ENCODE assay signal across 8 cellular contexts in genomic region chr7:116173051-116174028, GRCh38. TPM values are rescaled to one million over a fixed set of nuclear protein-coding genes. Genes with fewer than 3 reads are reported as not detected.
A peak's percentile ranks its signal among the peaks of the same experiment; 100 is the strongest.
DNase-seq lines count a peak whose midpoint lies in the region; ATAC-seq, FAIRE-seq and TF ChIP-seq lines count a peak whose summit lies in the region.

No MANE protein-coding gene starts in this region.

- H3K36me3 ChIP-seq in HAP-1 (replicated peaks) (no peaks in the 10 kb centered on the region), K562 (ENCODE audit: control insufficient read depth, insufficient read depth, low read length) (no peaks in the 10 kb centered on the region), upper lobe of left lung (no peaks in the 10 kb centered on the region)

- no peaks in the 10 kb centered on the region for H3K9me3 ChIP-seq in HAP-1
- no peaks in the 10 kb centered on the region for H3K9me3 ChIP-seq in K562 (replicated peaks; ENCODE audit: control insufficient read depth, insufficient read depth, low read depth, low read length)
- no peaks in the 10 kb centered on the region for H3K9me3 ChIP-seq in upper lobe of left lung

- peak; percentile 95 to 96 for TF ChIP-seq RAD21 in K562 (CRISPR knock-in tag; conservative IDR thresholded peaks at IDR 0.05 in 1 of 2, IDR thresholded peaks at IDR 0.05 in 1 of 2)

- H3K4me3 ChIP-seq in HAP-1 = no peak overlapping the region
- no peak overlapping the region for H3K4me3 ChIP-seq in K562
- H3K4me3 ChIP-seq in upper lobe of left lung = no peak overlapping the region

- H3K27me3 ChIP-seq in HAP-1 (ENCODE audit: low read depth) (no peaks in the 10 kb centered on the region; the same call in 1 of the 2 replicates), K562 (ENCODE audit: control insufficient read depth in 2 of 2, insufficient read depth in 2 of 2, low read length in 2 of 2) (no peaks in the 10 kb centered on the region), upper lobe of left lung (no peaks in the 10 kb centered on the region)

- BruUV-seq in K562 (replicated peaks; lab: Mats Ljungman, UMichigan) = no TSS peak

- in situ Hi-C loops in HAP-1 (cut with MboI; ENCODE audit: low sequenced_read_pairs) = loop anchor here (25.0 kb wide), 1 partner anchor 639 kb away; no protein-coding TSS in a partner anchor
- in situ Hi-C loops in K562 (cut with MboI) = loop anchor here (5.0 kb wide), 1 partner anchor 629 kb away; no protein-coding TSS in a partner anchor

- no peak overlapping the region for H3K27ac ChIP-seq in K562 (ENCODE audit: extremely low read depth, low read depth, low read length)
- no peak overlapping the region for H3K27ac ChIP-seq in upper lobe of left lung

- no peaks in the 10 kb centered on the region for H4K20me1 ChIP-seq in K562 (replicated peaks; ENCODE audit: control insufficient read depth, insufficient read depth, low read length)

- ATAC-seq in K562 (peak; percentile 79), upper lobe of left lung (ENCODE audit: low FRiP score in 2 of 2) (peak in 1 of 2 donors; percentile 76), GM21526 (IDR thresholded peaks at IDR 0.05; ENCODE audit: low FRiP score, unreplicated experiment) (no peak)

- no peak for TF ChIP-seq POLR2A in K562 (conservative IDR thresholded peaks at IDR 0.05)
- TF ChIP-seq POLR2A in upper lobe of left lung (IDR thresholded peaks at IDR 0.05) = no peak

- H3K79me2 ChIP-seq in K562 (ENCODE audit: control insufficient read depth, insufficient read depth, low read length) = no peaks in the 10 kb centered on the region

- FAIRE-seq in K562 (lab: Jason Lieb, UNC) (peak; percentile 19), islet of Langerhans (lab: Jason Lieb, UNC) (peak; percentile 96)

- DNase-seq in SIG-M5 treated with dmso at 0.1 percent for 504 hours (lab: John Stamatoyannopoulos, UW; ENCODE audit: unreplicated experiment) (peak; percentile 46), SIG-M5 (lab: John Stamatoyannopoulos, UW) (no peak), HAP-1 (ENCODE audit: low spot score in 2 of 2) (peak; percentile 12 to 66), NCI-H2227 treated with DMSO at 0.1 percent for 48 hours (lab: John Stamatoyannopoulos, UW) (peak; percentile 2), K562 (ENCODE audit: extremely low read depth in 1 of 4, low spot score in 3 of 4) (peak; percentile 36 to 72 (median 41)), upper lobe of left lung (no peak)

- POLR2A ChIA-PET in K562 (lab: Yijun Ruan, JAX) = no interaction called here

- H3K9me1 ChIP-seq in K562 (ENCODE audit: control insufficient read depth, insufficient read depth, low read length) = no peaks in the 10 kb centered on the region

- TF ChIP-seq CTCF in K562 (IDR thresholded peaks at IDR 0.05 in 2 of 3, conservative IDR thresholded peaks at IDR 0.05 in 1 of 3; ENCODE audit: insufficient read depth in 2 of 3, low read depth in 1 of 3, low read length in 3 of 3) = peak; percentile 48 to 89 (median 54); a peak in 5 of 6 replicates
- peak; percentile 46 to 74 (median 62) for TF ChIP-seq CTCF in upper lobe of left lung (IDR thresholded peaks at IDR 0.05)

- CTCF ChIA-PET in K562 (lab: Yijun Ruan, JAX; ENCODE audit: low intra/inter-chr PET ratio) = interaction anchor here (0.7 to 2.9 kb wide), 9 partner anchors 58 to 636 kb away, joined by 3 to 24 read pairs (median 5); no protein-coding TSS in a partner anchor

- H3K4me1 ChIP-seq in HAP-1 (no peaks in the 10 kb centered on the region), K562 (replicated peaks in 1 of 2; ENCODE audit: control insufficient read depth in 2 of 2, insufficient read depth in 2 of 2, low read length in 2 of 2) (no peaks in the 10 kb centered on the region), upper lobe of left lung (no peaks in the 10 kb centered on the region)

- intact Hi-C loops in K562 (cut with micrococcal nuclease) = loop anchor here (1.0 to 10.0 kb wide), 7 partner anchors 35 to 951 kb away; no protein-coding TSS in a partner anchor

- no peak overlapping the region for H2AFZ ChIP-seq in K562 (ENCODE audit: low read depth, low read length)

- TF ChIP-seq EP300 in K562 (IDR thresholded peaks at IDR 0.05; ENCODE audit: low read length) = no peak
- TF ChIP-seq EP300 in upper lobe of left lung (IDR thresholded peaks at IDR 0.05) = no peak

- no peak overlapping the region for H3K9ac ChIP-seq in K562 (ENCODE audit: insufficient read depth in 1 of 2, low read depth in 2 of 2, low read length in 2 of 2)

- H3K4me2 ChIP-seq in K562 (ENCODE audit: insufficient read depth, low read length) = no peak overlapping the region

- 4% methylated on average over 8 of the region's 8 CpGs for WGBS in K562 (ENCODE audit: insufficient coverage, low coverage, missing lambda C conversion rate)
- 58 to 59% methylated on average over 8 of the region's 8 CpGs for WGBS in upper lobe of left lung, 2 donors

TF ChIP-seq in K562, 482 proteins besides CTCF, POLR2A, EP300 and RAD21 (continues in another document):
- TF ChIP-seq CHD2 (IDR thresholded peaks at IDR 0.05; ENCODE audit: low read depth, low read length) (no peak), HMG20A (CRISPR knock-in tag; conservative IDR thresholded peaks at IDR 0.05) (no peak), ZNF165 (CRISPR knock-in tag; IDR thresholded peaks at IDR 0.05; ENCODE audit: borderline replicate concordance) (no peak), MNT (conservative IDR thresholded peaks at IDR 0.05) (no peak), ZNF79 (CRISPR knock-in tag; IDR thresholded peaks at IDR 0.05; ENCODE audit: low read depth) (no peak), ZNF239 (CRISPR knock-in tag; IDR thresholded peaks at IDR 0.05) (no peak), KHSRP (IDR thresholded peaks at IDR 0.05) (no peak), MECOM (CRISPR knock-in tag; IDR thresholded peaks at IDR 0.05) (0 out of 2 replicates have a peak, but pooled peaks have one; percentile 12), ZNF347 (CRISPR knock-in tag; IDR thresholded peaks at IDR 0.05; ENCODE audit: low read depth) (no peak), ZNF589 (CRISPR knock-in tag; IDR thresholded peaks at IDR 0.05; ENCODE audit: low read depth) (no peak), SMC3 (conservative IDR thresholded peaks at IDR 0.05; ENCODE audit: insufficient read depth, low read depth, low read length) (peak; percentile 81)
- TF ChIP-seq, protein P1, sequence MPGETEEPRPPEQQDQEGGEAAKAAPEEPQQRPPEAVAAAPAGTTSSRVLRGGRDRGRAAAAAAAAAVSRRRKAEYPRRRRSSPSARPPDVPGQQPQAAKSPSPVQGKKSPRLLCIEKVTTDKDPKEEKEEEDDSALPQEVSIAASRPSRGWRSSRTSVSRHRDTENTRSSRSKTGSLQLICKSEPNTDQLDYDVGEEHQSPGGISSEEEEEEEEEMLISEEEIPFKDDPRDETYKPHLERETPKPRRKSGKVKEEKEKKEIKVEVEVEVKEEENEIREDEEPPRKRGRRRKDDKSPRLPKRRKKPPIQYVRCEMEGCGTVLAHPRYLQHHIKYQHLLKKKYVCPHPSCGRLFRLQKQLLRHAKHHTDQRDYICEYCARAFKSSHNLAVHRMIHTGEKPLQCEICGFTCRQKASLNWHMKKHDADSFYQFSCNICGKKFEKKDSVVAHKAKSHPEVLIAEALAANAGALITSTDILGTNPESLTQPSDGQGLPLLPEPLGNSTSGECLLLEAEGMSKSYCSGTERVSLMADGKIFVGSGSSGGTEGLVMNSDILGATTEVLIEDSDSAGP (CRISPR knock-in tag; IDR thresholded peaks at IDR 0.05) = no peak
- TF ChIP-seq, protein P2, sequence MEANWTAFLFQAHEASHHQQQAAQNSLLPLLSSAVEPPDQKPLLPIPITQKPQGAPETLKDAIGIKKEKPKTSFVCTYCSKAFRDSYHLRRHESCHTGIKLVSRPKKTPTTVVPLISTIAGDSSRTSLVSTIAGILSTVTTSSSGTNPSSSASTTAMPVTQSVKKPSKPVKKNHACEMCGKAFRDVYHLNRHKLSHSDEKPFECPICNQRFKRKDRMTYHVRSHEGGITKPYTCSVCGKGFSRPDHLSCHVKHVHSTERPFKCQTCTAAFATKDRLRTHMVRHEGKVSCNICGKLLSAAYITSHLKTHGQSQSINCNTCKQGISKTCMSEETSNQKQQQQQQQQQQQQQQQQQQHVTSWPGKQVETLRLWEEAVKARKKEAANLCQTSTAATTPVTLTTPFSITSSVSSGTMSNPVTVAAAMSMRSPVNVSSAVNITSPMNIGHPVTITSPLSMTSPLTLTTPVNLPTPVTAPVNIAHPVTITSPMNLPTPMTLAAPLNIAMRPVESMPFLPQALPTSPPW (CRISPR knock-in tag; IDR thresholded peaks at IDR 0.05) = peak; percentile 25; the same call in 1 of the 2 replicates

RNA-seq across cellular contexts. Expression of gene TES, which starts 37.0 kb away (rescaled TPM):
- 19.0 and 47.8 TPM in 2 replicates for total RNA-seq in K562 (2011; cell fraction: chromatin; rRNA removed; ENCODE audit: low replicate concordance)
- 12.1 and 15.0 TPM in 2 replicates for total RNA-seq in K562 (2011; cell fraction: nucleolus; rRNA removed)
- 20.7 and 21.8 TPM in 2 replicates for total RNA-seq in K562 (2011; cell fraction: nucleoplasm; rRNA removed)
- 57.6 and 61.6 TPM in 2 replicates for total RNA-seq in K562 (2014; rRNA removed)
- 53.8 and 61.6 TPM in 2 replicates for total RNA-seq in K562 (2014; rRNA removed; fragmentation: Illumina TruSeq; extraction: Trizol)
- total RNA-seq in K562 (2015; rRNA removed; fragmentation: Illumina TruSeq; extraction: Trizol) = 40.9 and 43.8 TPM in 2 replicates
- 52.1 and 58.0 TPM in 2 replicates for total RNA-seq in K562 (2021)
- 34.3 and 41.7 TPM in 2 replicates for polyA plus RNA-seq in K562 (2011; rRNA removed)
- 13.8 and 21.1 TPM in 2 replicates for polyA plus RNA-seq in K562 (2011; cell fraction: cytosol; rRNA removed)
- 18.6 and 49.8 TPM in 2 replicates for polyA plus RNA-seq in K562 (2011; cell fraction: nucleus; rRNA removed)
- 49.7 and 119 TPM in 2 replicates for polyA plus RNA-seq in K562 (2012)
- 54.6 and 56.3 TPM in 2 replicates for polyA plus RNA-seq in K562 (2014; fragmentation: Illumina TruSeq; extraction: Trizol)
- 10 to 100 TPM; 20.7 to 26.3 TPM for polyA plus RNA-seq in K562 (2014; fragmentation: Nextera tagmentation; extraction: Ambion mirVana)
- 56.1 and 57.7 TPM in 2 replicates for polyA plus RNA-seq in K562 (2014; rRNA removed)
- polyA minus RNA-seq in K562 (2011; rRNA and poly(A)+ RNA removed) = 27.7 and 33.4 TPM in 2 replicates
- 11.3 and 15.4 TPM in 2 replicates for polyA minus RNA-seq in K562 (2011; cell fraction: cytosol; rRNA and poly(A)+ RNA removed)
- polyA minus RNA-seq in K562 (2011; cell fraction: nucleus; rRNA and poly(A)+ RNA removed) = 7.0 and 26.5 TPM in 2 replicates
- total RNA-seq in upper lobe of left lung = 100 to 1,000 TPM in 2 of 6 donors, 10 to 100 TPM in 4; 58.0 to 159 (median 87.1) TPM

Comparison
In these comparisons a context has a peak if more than half of its experiments do, and no peak if none do; other contexts are left out.
1. DNase-seq: peak in SIG-M5 treated with dmso at 0.1 percent for 504 hours (single experiment), HAP-1 (2 of 2), NCI-H2227 treated with DMSO at 0.1 percent for 48 hours (single experiment) and K562 (4 of 4); none in SIG-M5 (single experiment) and upper lobe of left lung (0 of 2).